ENCODE assay signal across 30 cellular contexts in the genomic region with DNA sequence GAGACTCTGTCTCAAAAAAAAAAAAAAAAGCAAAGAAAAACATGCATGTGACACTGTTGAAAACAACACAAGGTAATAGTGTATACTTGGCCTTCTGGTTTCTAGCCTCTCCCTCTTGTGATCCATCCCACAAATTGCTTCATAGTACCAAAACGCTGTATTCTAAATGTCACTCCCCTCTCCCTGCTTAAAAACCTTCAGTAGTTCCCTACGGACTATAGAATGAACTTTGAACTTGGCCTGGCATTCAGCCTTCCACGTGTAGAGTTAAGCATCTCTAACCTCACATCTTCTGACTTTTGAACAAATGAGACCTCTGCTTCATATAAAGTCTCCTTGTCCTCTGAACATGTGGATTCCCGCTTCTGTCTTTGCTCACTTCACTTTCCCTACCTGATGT. TPM values are rescaled to one million over a fixed set of nuclear protein-coding genes. Genes with fewer than 3 reads are reported as not detected.
"Had no signal": no experiment of that assay in that cellular context is flagged by ENCODE, and none has a peak within 500 bp of the region (broad histone marks: within the 10 kb centered on the region; RNA-seq: fewer than 3 reads in every experiment).

No MANE protein-coding gene starts in this region.

- H3K27me3 ChIP-seq: ascending aorta, cardiac muscle cell, MG63 had no signal

- H2AFZ ChIP-seq: PC-9 had no signal

- H3K36me3 ChIP-seq: MG63 had no signal

- H3K9me3 ChIP-seq: ascending aorta, MG63 had no signal

- H3K27ac Mint-ChIP-seq: activated CD4-positive, alpha-beta memory T cell treated with anti-CD3 and anti-CD28 coated beads for 36 hours; activated naive CD4-positive, alpha-beta T cell treated with anti-CD3 and anti-CD28 coated beads, Interleukin-2, amount 10 ng/mL, durations not matched to agents 7 days and 5 days; activated naive CD8-positive, alpha-beta T cell treated with anti-CD3 and anti-CD28 coated beads, Interleukin-2, amount 10 ng/mL, durations not matched to agents 7 days and 5 days; activated T-helper 1 cell treated with anti-CD3 and anti-CD28 coated beads, Interleukin-12 subunit alpha, Interleukin-12 subunit beta, Interleukin-2, Interleukin-4 antibody, amounts not matched to agents 30 ng/mL and 10 ng/mL and 1 ng/mL, durations not matched to agents 14 hours and 24 hours and 36 hours had no signal

- H3K4me3 ChIP-seq: ascending aorta, cardiac muscle cell, MG63, PC-9 had no signal

- H3K27me3 Mint-ChIP-seq: activated CD4-positive, alpha-beta memory T cell treated with anti-CD3 and anti-CD28 coated beads for 36 hours; central memory CD8-positive, alpha-beta T cell had no signal

- H3K4me3 Mint-ChIP-seq: activated CD4-positive, alpha-beta memory T cell treated with anti-CD3 and anti-CD28 coated beads for 36 hours; activated naive CD4-positive, alpha-beta T cell treated with anti-CD3 and anti-CD28 coated beads, Interleukin-2, amount 10 ng/mL, durations not matched to agents 7 days and 5 days; activated naive CD8-positive, alpha-beta T cell treated with anti-CD3 and anti-CD28 coated beads, Interleukin-2, amount 10 ng/mL, durations not matched to agents 7 days and 5 days; activated T-cell treated with anti-CD3 and anti-CD28 coated beads, Interleukin-2, amount 50 U/mL, for 4 hours; activated T-helper 1 cell treated with anti-CD3 and anti-CD28 coated beads, Interleukin-12 subunit alpha, Interleukin-12 subunit beta, Interleukin-2, Interleukin-4 antibody, amounts not matched to agents 30 ng/mL and 10 ng/mL and 1 ng/mL, durations not matched to agents 14 hours and 24 hours and 36 hours; central memory CD8-positive, alpha-beta T cell had no signal

- DNase-seq: activated CD4-positive, alpha-beta memory T cell treated with anti-CD3 and anti-CD28 coated beads for 36 hours; activated CD4-positive, alpha-beta T cell treated with anti-CD3 and anti-CD28 coated beads, Interleukin-2, amount 50 U/mL, for 1 hour; activated CD8-positive, alpha-beta memory T cell treated with anti-CD3 and anti-CD28 coated beads, Interleukin-2, amount 50 U/mL, for 4 hours; activated naive CD4-positive, alpha-beta T cell treated with anti-CD3 and anti-CD28 coated beads, Interleukin-2, amount 10 ng/mL, durations not matched to agents 7 days and 5 days; activated naive CD8-positive, alpha-beta T cell treated with anti-CD3 and anti-CD28 coated beads, Interleukin-2, amount 10 ng/mL, durations not matched to agents 7 days and 5 days; activated T-cell treated with anti-CD3 and anti-CD28 coated beads for 4 hours; activated T-cell treated with anti-CD3 and anti-CD28 coated beads, Interleukin-2, amount 50 U/mL, for 4 hours; amygdala; Karpas-422; KBM-7; MG63; MV-4-11; NCI-H1092; NCI-H1436 treated with DMSO at 0.1 percent for 48 hours; NCI-H1694 treated with DMSO at 0.1 percent for 48 hours; NCI-H2029; NCI-H345; NCI-H524 treated with DMSO at 0.1 percent for 48 hours; NK-92 treated with Interleukin-12 subunit alpha and Interleukin-12 subunit beta, amount 100 ng/mL, for 24 hours; PC-9; Right ventricle myocardium superior; SW 1271; T-helper 1 cell; T-helper 2 cell; T-helper 9 cell; WERI-Rb-1 had no signal

- H3K4me2 ChIP-seq: PC-9 had no signal

- H3K27ac ChIP-seq: ascending aorta, cardiac muscle cell, PC-9, WERI-Rb-1 had no signal

- H3K9me3 Mint-ChIP-seq: activated CD4-positive, alpha-beta memory T cell treated with anti-CD3 and anti-CD28 coated beads for 36 hours; activated naive CD4-positive, alpha-beta T cell treated with anti-CD3 and anti-CD28 coated beads, Interleukin-2, amount 10 ng/mL, durations not matched to agents 7 days and 5 days; activated naive CD8-positive, alpha-beta T cell treated with anti-CD3 and anti-CD28 coated beads, Interleukin-2, amount 10 ng/mL, durations not matched to agents 7 days and 5 days; activated T-cell treated with anti-CD3 and anti-CD28 coated beads, Interleukin-2, amount 50 U/mL, for 4 hours; activated T-helper 1 cell treated with anti-CD3 and anti-CD28 coated beads, Interleukin-12 subunit alpha, Interleukin-12 subunit beta, Interleukin-2, Interleukin-4 antibody, amounts not matched to agents 30 ng/mL and 10 ng/mL and 1 ng/mL, durations not matched to agents 14 hours and 24 hours and 36 hours; central memory CD8-positive, alpha-beta T cell had no signal

- ATAC-seq: activated T-cell treated with anti-CD3 and anti-CD28 coated beads, Interleukin-2, amount 50 U/mL, for 4 hours had no signal

RNA-seq across cellular contexts. Expression of a gene that starts 5.1 kb away (rescaled TPM):
- total RNA-seq: ascending aorta had no signal
